Comparison of ENCODE assay signal across 10 cellular contexts in the genomic region with DNA sequence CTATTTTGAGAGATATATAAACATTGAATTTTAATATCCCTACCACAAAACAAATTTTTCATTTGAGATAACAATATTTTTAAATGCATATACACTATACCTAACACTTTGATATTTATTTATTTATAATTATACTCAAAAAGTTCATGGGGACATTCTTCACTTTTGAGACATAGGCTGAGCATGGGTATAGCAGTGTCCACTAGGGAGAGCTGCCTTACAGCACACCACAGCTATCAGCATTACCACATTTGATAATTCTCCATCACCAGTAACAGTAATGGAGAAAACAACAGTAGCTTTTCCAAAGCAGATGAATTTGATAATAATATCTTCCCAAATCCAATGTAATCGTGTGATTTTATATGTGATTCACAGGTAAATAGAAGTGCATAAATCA.
A peak's percentile ranks its signal among the peaks of the same experiment; 100 is the strongest.
DNase-seq lines count a peak whose midpoint lies in the region; ATAC-seq and TF ChIP-seq lines count a peak whose summit lies in the region.
"Had no signal": no experiment of that assay in that cellular context is flagged by ENCODE, and none has a peak within 500 bp of the region (broad histone marks: within the 10 kb centered on the region; RNA-seq: fewer than 3 reads in every experiment).

No MANE protein-coding gene starts in this region.

- no peaks in the 10 kb centered on the region for H3K9me3 ChIP-seq in lower lobe of right lung
- no peaks in the 10 kb centered on the region for H3K9me3 ChIP-seq in suprapubic skin

- no peak for TF ChIP-seq POLR2A in suprapubic skin (IDR thresholded peaks at IDR 0.05)

- no peak for TF ChIP-seq EP300 in suprapubic skin (IDR thresholded peaks at IDR 0.05)

- H3K4me1 ChIP-seq in lower lobe of right lung (peaks cover 6% of the 10 kb centered on the region), suprapubic skin (peaks cover 5% of the 10 kb centered on the region)
- H3K4me1 ChIP-seq: foreskin keratinocyte had no signal

- H3K27ac ChIP-seq in lower lobe of right lung (no peak overlapping the region), suprapubic skin (no peak overlapping the region)
- H3K27ac ChIP-seq: foreskin keratinocyte had no signal

- DNase-seq in GM06990 (ENCODE audit: extremely low read depth, insufficient read length) (no peak), amniotic epithelial cell (ENCODE audit: low read depth) (peak; percentile 15), lower lobe of right lung (no peak), NCI-H226 (no peak), NCI-H2196 (lab: John Stamatoyannopoulos, UW; ENCODE audit: unreplicated experiment) (no peak), suprapubic skin (ENCODE audit: low spot score in 2 of 2) (no peak)
- DNase-seq: foreskin keratinocyte, NCI-H1048 had no signal

- H3K4me3 ChIP-seq in GM06990 (replicated peaks; ENCODE audit: low read depth, low read length) (no peak overlapping the region), lower lobe of right lung (no peak overlapping the region), suprapubic skin (no peak overlapping the region)

- H3K27me3 ChIP-seq in GM06990 (replicated peaks; ENCODE audit: control insufficient read depth, insufficient read depth, low read length) (no peaks in the 10 kb centered on the region), lower lobe of right lung (ENCODE audit: low read depth) (no peaks in the 10 kb centered on the region), suprapubic skin (no peaks in the 10 kb centered on the region)
- H3K27me3 ChIP-seq: foreskin keratinocyte had no signal

- TF ChIP-seq CTCF in GM06990 (IDR thresholded peaks at IDR 0.05; ENCODE audit: insufficient read depth, low read length, poor library complexity, severe bottlenecking) (peak; percentile 47), lower lobe of right lung (IDR thresholded peaks at IDR 0.05) (peak; percentile 46), suprapubic skin (IDR thresholded peaks at IDR 0.05) (no peak)

- H3K36me3 ChIP-seq in GM06990 (ENCODE audit: control insufficient read depth, insufficient read depth, low read length), result no peaks in the 10 kb centered on the region
- no peaks in the 10 kb centered on the region for H3K36me3 ChIP-seq in lower lobe of right lung
- H3K36me3 ChIP-seq in suprapubic skin, result no peaks in the 10 kb centered on the region

- WGBS in suprapubic skin, result 71% methylated on average over 1 of the region's 1 CpG

- intact Hi-C loops in lower lobe of right lung (cut with DNase I), result no loop called here

- ATAC-seq in HG03280 (IDR thresholded peaks at IDR 0.05; ENCODE audit: unreplicated experiment), result peak; percentile 64
- peak in 1 of 2 donors; percentile 49 for ATAC-seq in lower lobe of right lung
- ATAC-seq in GM21367 (IDR thresholded peaks at IDR 0.05; ENCODE audit: unreplicated experiment), result no peak
- ATAC-seq: foreskin keratinocyte had no signal

Comparison
In these comparisons a context has a peak if more than half of its experiments do, and no peak if none do; other contexts are left out.
1. CTCF ChIP-seq: peak in GM06990 (single experiment) and lower lobe of right lung (single experiment); none in suprapubic skin (0 of 2).